In genomic region chr6:7136859-7137334, GRCh38 we compare ENCODE assay signal across 8 cellular contexts. TPM values are rescaled to one million over a fixed set of nuclear protein-coding genes. Genes with fewer than 3 reads are reported as not detected.
DNase-seq lines count a peak whose midpoint lies in the region; ATAC-seq and TF ChIP-seq lines count a peak whose summit lies in the region.

No MANE protein-coding gene starts in this region.

- H3K4me1 Mint-ChIP-seq in activated CD4-positive, alpha-beta T cell treated with anti-CD3 and anti-CD28 coated beads, Interleukin-2, amount 10 ng/mL, durations not matched to agents 24 days and 14 days: peaks cover 57% of the 10 kb centered on the region

- no peak overlapping the region for H3K9ac ChIP-seq in mucosa of rectum (ENCODE audit: low read depth in 1 of 2, low read length in 2 of 2)

- H3K27me3 Mint-ChIP-seq in activated CD4-positive, alpha-beta T cell treated with anti-CD3 and anti-CD28 coated beads, Interleukin-2, amount 10 ng/mL, durations not matched to agents 24 days and 14 days: no peaks in the 10 kb centered on the region

- intact Hi-C loops in activated CD4-positive, alpha-beta T cell treated with anti-CD3 and anti-CD28 coated beads, Interleukin-2, amount 10 ng/mL, durations not matched to agents 24 days and 14 days (cut with micrococcal nuclease): loop anchor here (1.0 to 10.0 kb wide), 4 partner anchors 11 to 342 kb away; no protein-coding TSS in a partner anchor

- no peak for TF ChIP-seq CTCF in WERI-Rb-1 (IDR thresholded peaks at IDR 0.05; ENCODE audit: low read depth, low read length)

- DNase-seq in activated CD4-positive, alpha-beta T cell treated with anti-CD3 and anti-CD28 coated beads, Interleukin-2, amount 10 ng/mL, durations not matched to agents 24 days and 14 days: peak; percentile 68
- no peak for DNase-seq in activated CD4-positive, alpha-beta T cell treated with anti-CD3 and anti-CD28 coated beads, Interleukin-2, amount 50 U/mL, for 1 hour
- DNase-seq in WERI-Rb-1 (peak; percentile 9), OCI-M1 (lab: John Stamatoyannopoulos, UW) (no peak), NCI-H2029 treated with DMSO at 0.1 percent for 48 hours (lab: John Stamatoyannopoulos, UW) (no peak), putamen (ENCODE audit: low spot score) (no peak)

- H3K36me3 ChIP-seq in WERI-Rb-1: no peaks in the 10 kb centered on the region
- H3K36me3 ChIP-seq in mucosa of rectum (ENCODE audit: control insufficient read depth in 2 of 2, insufficient read depth in 2 of 2, low read length in 2 of 2): no peaks in the 10 kb centered on the region

- H3K27me3 ChIP-seq in WERI-Rb-1 (ENCODE audit: insufficient read depth, low read depth, severe bottlenecking): no peaks in the 10 kb centered on the region
- no peaks in the 10 kb centered on the region for H3K27me3 ChIP-seq in mucosa of rectum (ENCODE audit: control insufficient read depth in 2 of 2, insufficient read depth in 2 of 2, low read length in 2 of 2)

- peak overlapping the region; percentile 90 for H3K27ac Mint-ChIP-seq in activated CD4-positive, alpha-beta T cell treated with anti-CD3 and anti-CD28 coated beads, Interleukin-2, amount 10 ng/mL, durations not matched to agents 24 days and 14 days

- H3K36me3 Mint-ChIP-seq in activated CD4-positive, alpha-beta T cell treated with anti-CD3 and anti-CD28 coated beads, Interleukin-2, amount 10 ng/mL, durations not matched to agents 24 days and 14 days (ENCODE audit: low read depth): peaks cover 6% of the 10 kb centered on the region

- no peak overlapping the region for H3K27ac ChIP-seq in WERI-Rb-1
- peak overlapping the region; percentile 58 to 94 for H3K27ac ChIP-seq in mucosa of rectum (ENCODE audit: low read depth in 2 of 2, low read length in 2 of 2)

- H3K4me3 Mint-ChIP-seq in activated CD4-positive, alpha-beta T cell treated with anti-CD3 and anti-CD28 coated beads, Interleukin-2, amount 10 ng/mL, durations not matched to agents 24 days and 14 days: peak overlapping the region; percentile 76

- H3K9me3 Mint-ChIP-seq in activated CD4-positive, alpha-beta T cell treated with anti-CD3 and anti-CD28 coated beads, Interleukin-2, amount 10 ng/mL, durations not matched to agents 24 days and 14 days: no peaks in the 10 kb centered on the region

- peaks cover 49 to 51% of the 10 kb centered on the region in 2 donors for H3K4me1 ChIP-seq in mucosa of rectum (ENCODE audit: control insufficient read depth in 2 of 2, insufficient read depth in 2 of 2, low read length in 2 of 2)

- peak; percentile 41 for ATAC-seq in HG03025 (IDR thresholded peaks at IDR 0.05; ENCODE audit: low FRiP score, unreplicated experiment)

- H3K4me3 ChIP-seq in WERI-Rb-1 (ENCODE audit: low read depth, low read length) (no peak overlapping the region), mucosa of rectum (ENCODE audit: low read length in 2 of 2) (peak overlapping the region in 1 of 2 donors; percentile 51)

- H3K9me3 ChIP-seq in WERI-Rb-1 (ENCODE audit: severe bottlenecking) (no peaks in the 10 kb centered on the region), mucosa of rectum (ENCODE audit: control insufficient read depth in 2 of 2, low read length in 2 of 2) (no peaks in the 10 kb centered on the region)

RNA-seq across cellular contexts. Expression of gene RREB1, which starts 29.1 kb away (rescaled TPM):
- total RNA-seq in activated CD4-positive, alpha-beta T cell treated with anti-CD3 and anti-CD28 coated beads, Interleukin-2, amount 10 ng/mL, durations not matched to agents 24 days and 14 days: 13.9 and 16.8 TPM in 2 replicates

Comparison
In these comparisons a context has a peak if more than half of its experiments do, and no peak if none do; other contexts are left out.
1. DNase-seq: peak in activated CD4-positive, alpha-beta T cell treated with anti-CD3 and anti-CD28 coated beads, Interleukin-2, amount 10 ng/mL, durations not matched to agents 24 days and 14 days (single experiment) and WERI-Rb-1 (single experiment); none in activated CD4-positive, alpha-beta T cell treated with anti-CD3 and anti-CD28 coated beads, Interleukin-2, amount 50 U/mL, for 1 hour (single experiment), OCI-M1 (single experiment), NCI-H2029 treated with DMSO at 0.1 percent for 48 hours (single experiment) and putamen (single experiment).